In genomic region chr6:3231213-3232016, GRCh38 we compare ENCODE assay signal across 8 cellular contexts. TPM values are rescaled to one million over a fixed set of nuclear protein-coding genes. Genes with fewer than 3 reads are reported as not detected.
DNase-seq lines count a peak whose midpoint lies in the region; ATAC-seq, FAIRE-seq and TF ChIP-seq lines count a peak whose summit lies in the region.

No MANE protein-coding gene starts in this region.

- H3K4me1 ChIP-seq in endothelial cell of umbilical vein (ENCODE audit: control insufficient read depth, extremely low read depth, insufficient read depth, low read length) (peaks cover 23% of the 10 kb centered on the region), mesodermal cell (ENCODE audit: control insufficient read depth, insufficient read depth, low read length, poor library complexity, severe bottlenecking) (peaks cover 3% of the 10 kb centered on the region), tibial nerve (peaks cover 0 to 60% (median 40%) of the 10 kb centered on the region in 4 donors)

- DNase-seq in AG04449 (ENCODE audit: low read depth, low spot score) (no peak), HEK293T (ENCODE audit: extremely low spot score) (peak; percentile 72), RWPE1 (ENCODE audit: low spot score) (peak; percentile 36), endothelial cell of umbilical vein (ENCODE audit: low read depth, low spot score) (peak; percentile 46), tibial nerve (ENCODE audit: low spot score in 2 of 2) (peak; percentile 46 to 86), GM10266 (ENCODE audit: extremely low spot score) (no peak)

- POLR2A ChIA-PET in AG04449 (lab: Yijun Ruan, JAX) (interaction anchor here (0.6 to 2.0 kb wide), 5 partner anchors 16 to 74 kb away, joined by 3 to 10 read pairs (median 4); partner anchors contain the start of gene TUBB2A), HEK293T (lab: Yijun Ruan, JAX) (interaction anchor here (0.6 to 2.4 kb wide), 18 partner anchors 8 to 790 kb away, joined by 3 to 16 read pairs (median 4); partner anchors contain the start of genes BPHL, PSMG4 and TUBB2A), RWPE1 (lab: Yijun Ruan, JAX; ENCODE audit: low non-redundant PET) (no interaction called here), endothelial cell of umbilical vein (lab: Charles Lee) (no interaction called here)

- intact Hi-C loops in endothelial cell of umbilical vein (cut with micrococcal nuclease): loop anchor here (2.0 kb wide), 1 partner anchor 75 kb away; the partner anchor contains the start of gene TUBB2A

- CTCF ChIA-PET in AG04449 (lab: Yijun Ruan, JAX) (interaction anchor here (0.7 to 2.8 kb wide), 6 partner anchors 13 to 107 kb away, joined by 3 to 13 read pairs (median 3); partner anchors contain the start of gene TUBB2A), HEK293T (lab: Yijun Ruan, JAX) (interaction anchor here (0.7 to 2.4 kb wide), 4 partner anchors 8 to 243 kb away, joined by 3 to 13 read pairs (median 4); no protein-coding TSS in a partner anchor), RWPE1 (lab: Yijun Ruan, JAX) (interaction anchor here (0.6 to 1.6 kb wide), 3 partner anchors 11 to 141 kb away, joined by 4 to 6 read pairs (median 4); no protein-coding TSS in a partner anchor), endothelial cell of umbilical vein (lab: Charles Lee) (interaction anchor here (0.8 to 2.5 kb wide), 6 partner anchors 8 to 289 kb away, joined by 4 to 13 read pairs (median 7); partner anchors contain the start of gene TUBB2A)

- dilution Hi-C loops in endothelial cell of umbilical vein (cut with MboI; ENCODE audit: extremely low pct_ligation_motif_present, low sequenced_read_pairs): no loop called here

- no peaks in the 10 kb centered on the region for H3K79me2 ChIP-seq in endothelial cell of umbilical vein (ENCODE audit: control insufficient read depth, insufficient read depth, low read length)

- ATAC-seq in HG03280 (IDR thresholded peaks at IDR 0.05; ENCODE audit: unreplicated experiment): no peak

- H3K4me2 ChIP-seq in endothelial cell of umbilical vein (ENCODE audit: insufficient read depth, low read length): peak overlapping the region; percentile 84

- no peaks in the 10 kb centered on the region for H3K9me3 ChIP-seq in endothelial cell of umbilical vein (replicated peaks; ENCODE audit: control insufficient read depth, insufficient read depth, low read length)
- no peaks in the 10 kb centered on the region for H3K9me3 ChIP-seq in mesodermal cell (ENCODE audit: control insufficient read depth, low read length)
- H3K9me3 ChIP-seq in tibial nerve: no peaks in the 10 kb centered on the region

- peaks cover 72 to 86% of the 10 kb centered on the region in 2 experiments for H3K27me3 ChIP-seq in endothelial cell of umbilical vein (ENCODE audit: control insufficient read depth in 2 of 2, insufficient read depth in 2 of 2, low read length in 2 of 2)
- peaks cover 0 to 62% of the 10 kb centered on the region in 2 donors for H3K27me3 ChIP-seq in tibial nerve

- peak overlapping the region; percentile 19 for H3K9ac ChIP-seq in endothelial cell of umbilical vein (replicated peaks; ENCODE audit: extremely low read depth, insufficient read depth, low read length)

- no peaks in the 10 kb centered on the region for H3K36me3 ChIP-seq in endothelial cell of umbilical vein (ENCODE audit: control insufficient read depth in 2 of 2, extremely low read depth in 1 of 2, insufficient read depth in 2 of 2, low read length in 2 of 2)
- H3K36me3 ChIP-seq in mesodermal cell (ENCODE audit: control insufficient read depth, insufficient read depth, low read length): no peaks in the 10 kb centered on the region
- H3K36me3 ChIP-seq in tibial nerve: no peaks in the 10 kb centered on the region

- FAIRE-seq in endothelial cell of umbilical vein (lab: Jason Lieb, UNC): peak; percentile 12

- 0 to 1% methylated on average over 34 to 41 of the region's 50 CpGs for WGBS in mesodermal cell (ENCODE audit: insufficient coverage in 2 of 2), 2 experiments
- 1% methylated on average over 39 to 44 of the region's 50 CpGs for WGBS in tibial nerve, 2 donors

- TF ChIP-seq CTCF in AG04449 (IDR thresholded peaks at IDR 0.05; ENCODE audit: insufficient read depth, low read length, missing control alignments) (no peak), RWPE1 (conservative IDR thresholded peaks at IDR 0.05; ENCODE audit: low read depth) (no peak), endothelial cell of umbilical vein (IDR thresholded peaks at IDR 0.05; ENCODE audit: extremely low read depth in 1 of 2, insufficient read depth in 1 of 2, low read depth in 1 of 2, low read length in 2 of 2) (no peak), tibial nerve (IDR thresholded peaks at IDR 0.05) (peak in 1 of 5 experiments; percentile 9), GM10266 (IDR thresholded peaks at IDR 0.05; ENCODE audit: control insufficient read depth, insufficient read depth, low read depth, missing control alignments) (no peak)

- peak in 1 of 2 donors; percentile 80 for TF ChIP-seq EP300 in tibial nerve (IDR thresholded peaks at IDR 0.05)

- H3K4me3 ChIP-seq in AG04449 (ENCODE audit: low read depth, low read length): peak overlapping the region; percentile 64
- H3K4me3 ChIP-seq in endothelial cell of umbilical vein (replicated peaks in 1 of 3; ENCODE audit: insufficient read depth in 1 of 3, low read depth in 1 of 3, low read length in 3 of 3): peak overlapping the region; percentile 42 to 64 (median 45)
- H3K4me3 ChIP-seq in mesodermal cell (ENCODE audit: extremely low read depth, insufficient read depth, low read length, poor library complexity, severe bottlenecking): peak overlapping the region; percentile 50
- H3K4me3 ChIP-seq in tibial nerve: peak overlapping the region; percentile 34 to 63 (median 52)

- no peaks in the 10 kb centered on the region for H4K20me1 ChIP-seq in endothelial cell of umbilical vein (replicated peaks; ENCODE audit: control insufficient read depth, extremely low read depth, insufficient read depth, low read length)

- H2AFZ ChIP-seq in endothelial cell of umbilical vein (ENCODE audit: low read depth, low read length): peak overlapping the region; percentile 86

- no peaks in the 10 kb centered on the region for H3K9me1 ChIP-seq in endothelial cell of umbilical vein (replicated peaks; ENCODE audit: control insufficient read depth, extremely low read depth, insufficient read depth, low read length)

- TF ChIP-seq POLR2A in endothelial cell of umbilical vein (IDR thresholded peaks at IDR 0.05; ENCODE audit: low read depth, low read length): no peak
- peak in 1 of 2 donors; percentile 33 for TF ChIP-seq POLR2A in tibial nerve (IDR thresholded peaks at IDR 0.05)

- no TSS peak for BruUV-seq in endothelial cell of umbilical vein (replicated peaks; lab: Mats Ljungman, UMichigan)

- H3K27ac ChIP-seq in RWPE1 (peak overlapping the region; percentile 82), endothelial cell of umbilical vein (ENCODE audit: insufficient read depth, low read depth, low read length) (no peak overlapping the region), mesodermal cell (ENCODE audit: low read depth, low read length, severe bottlenecking) (peak overlapping the region; percentile 87), tibial nerve (peak overlapping the region; percentile 9 to 92 (median 84))

TF ChIP-seq in HEK293T, 16 proteins besides CTCF, POLR2A, EP300 and RAD21 (continues in another document):
- no peak for TF ChIP-seq FOXA1 (IDR thresholded peaks at IDR 0.05)
- peak; percentile 82 for TF ChIP-seq L3MBTL2 (conservative IDR thresholded peaks at IDR 0.05)

TF ChIP-seq in endothelial cell of umbilical vein, 7 proteins besides CTCF, POLR2A, EP300 and RAD21:
- TF ChIP-seq FOS (IDR thresholded peaks at IDR 0.05; ENCODE audit: borderline replicate concordance, insufficient read depth, low read length): no peak
- TF ChIP-seq EZH2 (IDR thresholded peaks at IDR 0.05; ENCODE audit: borderline replicate concordance, low read depth, low read length, severe bottlenecking): peak; percentile 88
- no peak for TF ChIP-seq JUN (IDR thresholded peaks at IDR 0.05; ENCODE audit: borderline replicate concordance, insufficient read depth, insufficient read length, low read depth)

RNA-seq across cellular contexts. Expression of gene TUBB2B, which starts 4.0 kb away (rescaled TPM):
- total RNA-seq in endothelial cell of umbilical vein (3.6 and 8.3 TPM in 2 replicates), tibial nerve (10 to 100 TPM; 13.7 to 47.6 (median 32.6) TPM)
- 5.1 and 7.8 TPM in 2 replicates for polyA plus RNA-seq in endothelial cell of umbilical vein
- polyA plus RNA-seq in endothelial cell of umbilical vein (2011; cell fraction: cytosol; rRNA removed): 3.2 and 4.7 TPM in 2 replicates
- polyA plus RNA-seq in endothelial cell of umbilical vein (2011; cell fraction: nucleus; rRNA removed): 1.9 and 2.5 TPM in 2 replicates
- polyA plus RNA-seq in endothelial cell of umbilical vein (2012): 5.0 and 7.8 TPM in 2 replicates
- polyA minus RNA-seq in endothelial cell of umbilical vein: 3.4 and 3.8 TPM in 2 replicates
- polyA minus RNA-seq in endothelial cell of umbilical vein (2011; cell fraction: cytosol; rRNA and poly(A)+ RNA removed): not detected
- polyA minus RNA-seq in endothelial cell of umbilical vein (2011; cell fraction: nucleus; rRNA and poly(A)+ RNA removed): 0.67 and 1.1 TPM in 2 replicates
- 280 TPM for polyA plus RNA-seq in mesodermal cell (2013, experiment 1 of 2)
- polyA plus RNA-seq in mesodermal cell (2013, experiment 2 of 2): 213 TPM

RNA-seq across cellular contexts. Expression of gene PSMG4, which starts 27.3 kb away (rescaled TPM):
- total RNA-seq in endothelial cell of umbilical vein (31.1 and 31.4 TPM in 2 replicates), tibial nerve (10 to 100 TPM; 14.7 to 36.5 (median 31.8) TPM)
- 46.0 and 72.2 TPM in 2 replicates for polyA plus RNA-seq in endothelial cell of umbilical vein
- 31.6 and 37.9 TPM in 2 replicates for polyA plus RNA-seq in endothelial cell of umbilical vein (2011; cell fraction: cytosol; rRNA removed)
- polyA plus RNA-seq in endothelial cell of umbilical vein (2011; cell fraction: nucleus; rRNA removed): 17.1 and 18.3 TPM in 2 replicates
- polyA plus RNA-seq in endothelial cell of umbilical vein (2012): 26.1 and 26.2 TPM in 2 replicates
- polyA minus RNA-seq in endothelial cell of umbilical vein: 18.5 and 20.7 TPM in 2 replicates
- 18.9 TPM for polyA minus RNA-seq in endothelial cell of umbilical vein (2011; cell fraction: cytosol; rRNA and poly(A)+ RNA removed)
- 11.0 and 11.1 TPM in 2 replicates for polyA minus RNA-seq in endothelial cell of umbilical vein (2011; cell fraction: nucleus; rRNA and poly(A)+ RNA removed)
- polyA plus RNA-seq in mesodermal cell (2013, experiment 1 of 2): 14.0 TPM
- polyA plus RNA-seq in mesodermal cell (2013, experiment 2 of 2): 14.7 TPM

Comparison
In these comparisons a context has a peak if more than half of its experiments do, and no peak if none do; other contexts are left out.
1. DNase-seq: peak in HEK293T (single experiment), RWPE1 (single experiment), endothelial cell of umbilical vein (single experiment) and tibial nerve (2 of 2); none in AG04449 (single experiment) and GM10266 (single experiment).
2. POLR2A ChIA-PET loops: an anchor here in AG04449 (0.6 to 2.0 kb wide) and HEK293T (0.6 to 2.4 kb wide); none called in RWPE1 and endothelial cell of umbilical vein.
3. Peak in every context shown above with its lines, with median percentiles within 50 percentile points of each other: H3K4me3 ChIP-seq.